ENCODE assay signal across 9 cellular contexts in genomic region chr13:41058229-41059070, GRCh38. TPM values are rescaled to one million over a fixed set of nuclear protein-coding genes. Genes with fewer than 3 reads are reported as not detected.
DNase-seq lines count a peak whose midpoint lies in the region.
"Had no signal": no experiment of that assay in that cellular context is flagged by ENCODE, and none has a peak within 500 bp of the region (broad histone marks: within the 10 kb centered on the region; RNA-seq: fewer than 3 reads in every experiment).

No MANE protein-coding gene starts in this region.

- H3K4me1 ChIP-seq in stomach smooth muscle (ENCODE audit: control insufficient read depth, insufficient read depth, low read length): peaks cover 17% of the 10 kb centered on the region

- no peaks in the 10 kb centered on the region for H3K27me3 ChIP-seq in stomach smooth muscle (ENCODE audit: control insufficient read depth in 1 of 2, insufficient read depth in 2 of 2, low read length in 2 of 2)

- H3K27me3 Mint-ChIP-seq in activated naive CD8-positive, alpha-beta T cell treated with anti-CD3 and anti-CD28 coated beads for 36 hours: peaks cover 6% of the 10 kb centered on the region
- H3K27me3 Mint-ChIP-seq in immature natural killer cell (ENCODE audit: low read depth in 3 of 3): peaks cover 21 to 35% (median 28%) of the 10 kb centered on the region in 3 donors

- peaks cover 66% of the 10 kb centered on the region for H3K4me1 Mint-ChIP-seq in activated naive CD8-positive, alpha-beta T cell treated with anti-CD3 and anti-CD28 coated beads for 36 hours
- H3K4me1 Mint-ChIP-seq in immature natural killer cell: peaks cover 52% of the 10 kb centered on the region in 2 donors

- H3K9ac ChIP-seq in stomach smooth muscle (ENCODE audit: low read length in 2 of 2): peak overlapping the region in 1 of 2 donors; percentile 93

- H3K27ac ChIP-seq in stomach smooth muscle (ENCODE audit: low read length): no peak overlapping the region

- peaks cover 21% of the 10 kb centered on the region for H3K36me3 Mint-ChIP-seq in activated naive CD8-positive, alpha-beta T cell treated with anti-CD3 and anti-CD28 coated beads for 36 hours
- no peaks in the 10 kb centered on the region for H3K36me3 Mint-ChIP-seq in immature natural killer cell

- H3K4me3 ChIP-seq in stomach smooth muscle (ENCODE audit: low read length in 2 of 2): peak overlapping the region; percentile 89 to 91

- no peaks in the 10 kb centered on the region for H3K9me3 Mint-ChIP-seq in activated naive CD8-positive, alpha-beta T cell treated with anti-CD3 and anti-CD28 coated beads for 36 hours
- H3K9me3 Mint-ChIP-seq in immature natural killer cell: no peaks in the 10 kb centered on the region

- no peaks in the 10 kb centered on the region for H3K9me3 ChIP-seq in stomach smooth muscle (ENCODE audit: control insufficient read depth in 2 of 2, low read length in 2 of 2)

- H3K27ac Mint-ChIP-seq in activated naive CD8-positive, alpha-beta T cell treated with anti-CD3 and anti-CD28 coated beads for 36 hours: peak overlapping the region; percentile 99
- H3K27ac Mint-ChIP-seq in immature natural killer cell: peak overlapping the region in 5 of 6 donors; percentile 4 to 100 (median 88)

- peak overlapping the region; percentile 99 for H3K4me3 Mint-ChIP-seq in activated naive CD8-positive, alpha-beta T cell treated with anti-CD3 and anti-CD28 coated beads for 36 hours
- peak overlapping the region in 3 of 5 donors; percentile 22 to 100 (median 38) for H3K4me3 Mint-ChIP-seq in immature natural killer cell

- DNase-seq in NCI-H82 (lab: John Stamatoyannopoulos, UW) (peak; percentile 17), NCI-H82 treated with DMSO at 0.1 percent for 48 hours (lab: John Stamatoyannopoulos, UW; ENCODE audit: unreplicated experiment) (no peak), immature natural killer cell (no peak), NCI-H526 (lab: John Stamatoyannopoulos, UW) (no peak), KG1 (lab: John Stamatoyannopoulos, UW) (no peak)
- no peak for DNase-seq in activated naive CD8-positive, alpha-beta T cell treated with anti-CD3 and anti-CD28 coated beads for 36 hours
- no peak for DNase-seq in activated effector memory CD4-positive, alpha-beta T cell treated with anti-CD3 and anti-CD28 coated beads, Interleukin-2, amount 50 U/mL, for 16 hours
- DNase-seq: T-helper 9 cell had no signal

- no peaks in the 10 kb centered on the region for H3K36me3 ChIP-seq in stomach smooth muscle (ENCODE audit: control insufficient read depth in 2 of 2, insufficient read depth in 2 of 2, low read length in 2 of 2)

RNA-seq across cellular contexts. Expression of gene WBP4, which starts 2.9 kb away (rescaled TPM):
- total RNA-seq in activated naive CD8-positive, alpha-beta T cell treated with anti-CD3 and anti-CD28 coated beads for 36 hours: 10 to 100 TPM; 15.9 to 16.7 TPM
- polyA plus RNA-seq in immature natural killer cell: 1 to 10 TPM; 3.6 to 5.4 (median 4.4) TPM

RNA-seq across cellular contexts. Expression of gene ELF1, which starts 39.3 kb away (rescaled TPM):
- total RNA-seq in activated naive CD8-positive, alpha-beta T cell treated with anti-CD3 and anti-CD28 coated beads for 36 hours: 10 to 100 TPM; 93.3 to 97.9 TPM
- polyA plus RNA-seq in immature natural killer cell: 100 to 1,000 TPM in 1 of 3 donors, 10 to 100 TPM in 2; 76.8 to 128 (median 92.9) TPM
